ENCODE assay signal across 1 cellular context in the genomic region with DNA sequence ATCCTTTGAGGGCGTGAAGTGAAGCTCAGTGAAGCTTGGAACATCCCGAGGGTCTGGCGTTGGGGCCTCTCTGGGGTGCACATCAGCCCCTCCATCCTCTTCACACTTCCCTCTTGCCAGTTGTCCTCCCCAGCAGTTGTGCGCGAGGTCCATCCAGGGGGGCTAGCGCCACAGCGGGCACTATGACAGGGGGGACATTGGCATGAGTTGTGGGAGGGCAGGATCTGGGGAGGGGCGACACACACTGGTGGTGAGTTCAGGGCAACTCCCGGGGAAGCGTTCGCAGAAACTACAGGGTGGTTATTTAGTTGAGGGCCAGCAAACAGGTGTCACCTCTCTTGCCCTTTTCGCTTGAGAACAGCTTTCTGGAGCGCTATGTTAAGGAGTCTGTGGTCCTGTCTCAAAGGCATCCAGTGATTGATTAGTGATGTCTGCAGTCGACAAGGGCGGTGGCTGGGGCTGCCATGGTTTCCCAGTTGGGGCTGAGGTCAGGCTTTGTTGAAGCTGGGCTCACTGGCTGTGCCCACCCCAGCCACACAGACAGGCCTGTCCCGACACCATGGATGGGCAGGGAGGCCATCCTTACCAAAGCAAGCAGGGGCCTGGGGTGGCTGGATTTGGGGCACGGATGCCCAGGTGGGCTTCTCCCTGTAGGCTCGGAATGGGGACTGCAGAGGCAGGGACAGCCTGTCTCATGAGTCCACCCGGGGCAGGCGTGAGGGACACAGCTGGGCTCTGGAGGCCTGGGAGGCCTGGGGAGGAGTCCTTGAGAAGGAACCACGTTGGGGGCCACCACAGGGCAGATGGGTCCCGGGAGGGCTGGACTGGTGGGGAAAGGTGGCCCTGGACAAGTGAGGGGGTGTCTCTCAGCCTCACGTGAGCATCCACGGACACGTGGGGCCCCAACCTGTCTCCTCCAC.
TF ChIP-seq lines count a peak whose summit lies in the region.

No MANE protein-coding gene starts in this region.

TF ChIP-seq in HepG2, 621 proteins besides CTCF, POLR2A, EP300 and RAD21 (continued from another document):
- TF ChIP-seq, protein P1, sequence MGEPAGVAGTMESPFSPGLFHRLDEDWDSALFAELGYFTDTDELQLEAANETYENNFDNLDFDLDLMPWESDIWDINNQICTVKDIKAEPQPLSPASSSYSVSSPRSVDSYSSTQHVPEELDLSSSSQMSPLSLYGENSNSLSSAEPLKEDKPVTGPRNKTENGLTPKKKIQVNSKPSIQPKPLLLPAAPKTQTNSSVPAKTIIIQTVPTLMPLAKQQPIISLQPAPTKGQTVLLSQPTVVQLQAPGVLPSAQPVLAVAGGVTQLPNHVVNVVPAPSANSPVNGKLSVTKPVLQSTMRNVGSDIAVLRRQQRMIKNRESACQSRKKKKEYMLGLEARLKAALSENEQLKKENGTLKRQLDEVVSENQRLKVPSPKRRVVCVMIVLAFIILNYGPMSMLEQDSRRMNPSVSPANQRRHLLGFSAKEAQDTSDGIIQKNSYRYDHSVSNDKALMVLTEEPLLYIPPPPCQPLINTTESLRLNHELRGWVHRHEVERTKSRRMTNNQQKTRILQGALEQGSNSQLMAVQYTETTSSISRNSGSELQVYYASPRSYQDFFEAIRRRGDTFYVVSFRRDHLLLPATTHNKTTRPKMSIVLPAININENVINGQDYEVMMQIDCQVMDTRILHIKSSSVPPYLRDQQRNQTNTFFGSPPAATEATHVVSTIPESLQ (CRISPR knock-in tag; conservative IDR thresholded peaks at IDR 0.05), result no peak
- TF ChIP-seq KDM1A (CRISPR knock-in tag; IDR thresholded peaks at IDR 0.05), result no peak
- TF ChIP-seq, protein P2, sequence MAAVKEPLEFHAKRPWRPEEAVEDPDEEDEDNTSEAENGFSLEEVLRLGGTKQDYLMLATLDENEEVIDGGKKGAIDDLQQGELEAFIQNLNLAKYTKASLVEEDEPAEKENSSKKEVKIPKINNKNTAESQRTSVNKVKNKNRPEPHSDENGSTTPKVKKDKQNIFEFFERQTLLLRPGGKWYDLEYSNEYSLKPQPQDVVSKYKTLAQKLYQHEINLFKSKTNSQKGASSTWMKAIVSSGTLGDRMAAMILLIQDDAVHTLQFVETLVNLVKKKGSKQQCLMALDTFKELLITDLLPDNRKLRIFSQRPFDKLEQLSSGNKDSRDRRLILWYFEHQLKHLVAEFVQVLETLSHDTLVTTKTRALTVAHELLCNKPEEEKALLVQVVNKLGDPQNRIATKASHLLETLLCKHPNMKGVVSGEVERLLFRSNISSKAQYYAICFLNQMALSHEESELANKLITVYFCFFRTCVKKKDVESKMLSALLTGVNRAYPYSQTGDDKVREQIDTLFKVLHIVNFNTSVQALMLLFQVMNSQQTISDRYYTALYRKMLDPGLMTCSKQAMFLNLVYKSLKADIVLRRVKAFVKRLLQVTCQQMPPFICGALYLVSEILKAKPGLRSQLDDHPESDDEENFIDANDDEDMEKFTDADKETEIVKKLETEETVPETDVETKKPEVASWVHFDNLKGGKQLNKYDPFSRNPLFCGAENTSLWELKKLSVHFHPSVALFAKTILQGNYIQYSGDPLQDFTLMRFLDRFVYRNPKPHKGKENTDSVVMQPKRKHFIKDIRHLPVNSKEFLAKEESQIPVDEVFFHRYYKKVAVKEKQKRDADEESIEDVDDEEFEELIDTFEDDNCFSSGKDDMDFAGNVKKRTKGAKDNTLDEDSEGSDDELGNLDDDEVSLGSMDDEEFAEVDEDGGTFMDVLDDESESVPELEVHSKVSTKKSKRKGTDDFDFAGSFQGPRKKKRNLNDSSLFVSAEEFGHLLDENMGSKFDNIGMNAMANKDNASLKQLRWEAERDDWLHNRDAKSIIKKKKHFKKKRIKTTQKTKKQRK (IDR thresholded peaks at IDR 0.05; ENCODE audit: low read length), result no peak
